ENCODE assay signal across 1 cellular context in the genomic region with DNA sequence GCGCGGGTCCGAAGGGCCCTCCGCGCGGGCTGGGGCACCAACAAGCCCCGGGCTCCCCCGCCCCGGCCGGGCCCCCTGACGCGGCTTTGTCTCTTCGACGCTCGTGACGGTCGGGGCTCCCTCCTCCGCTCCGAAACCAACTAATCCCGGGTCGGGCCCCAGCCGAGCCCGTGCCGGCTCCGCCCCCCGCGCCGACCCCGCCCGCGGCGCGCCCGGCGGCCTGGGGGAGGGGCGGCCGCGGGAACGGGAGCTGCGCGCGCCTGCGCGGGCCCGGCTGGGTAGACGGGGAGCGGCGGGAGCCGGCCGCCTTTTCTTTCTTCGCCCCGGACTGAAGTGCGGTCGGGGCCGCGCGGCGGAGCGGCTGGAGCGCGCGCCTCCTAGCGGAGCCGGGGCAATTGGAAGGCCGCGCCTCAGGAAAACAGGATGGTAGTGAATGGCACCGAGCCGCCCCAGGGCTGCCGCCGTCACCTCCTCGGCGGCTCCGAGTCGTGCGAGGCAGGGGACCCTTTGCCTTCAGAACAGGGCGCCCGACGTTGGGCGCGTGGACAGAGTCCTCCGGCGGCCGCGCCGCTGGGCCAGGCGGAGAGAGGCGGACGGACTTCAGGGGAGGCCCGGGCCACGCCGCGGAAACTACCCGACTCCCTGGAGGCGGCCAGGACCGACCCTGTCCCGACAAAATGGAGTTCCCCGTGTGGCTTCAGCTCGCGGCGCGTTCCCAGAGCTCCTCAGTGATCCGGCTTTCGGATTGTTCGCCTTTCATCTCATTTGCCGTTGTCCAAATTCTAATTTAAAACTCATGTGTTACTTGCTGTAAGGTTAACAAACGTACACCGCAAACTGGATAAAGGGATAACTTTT.
TF ChIP-seq lines count a peak whose summit lies in the region.

A gene with protein sequence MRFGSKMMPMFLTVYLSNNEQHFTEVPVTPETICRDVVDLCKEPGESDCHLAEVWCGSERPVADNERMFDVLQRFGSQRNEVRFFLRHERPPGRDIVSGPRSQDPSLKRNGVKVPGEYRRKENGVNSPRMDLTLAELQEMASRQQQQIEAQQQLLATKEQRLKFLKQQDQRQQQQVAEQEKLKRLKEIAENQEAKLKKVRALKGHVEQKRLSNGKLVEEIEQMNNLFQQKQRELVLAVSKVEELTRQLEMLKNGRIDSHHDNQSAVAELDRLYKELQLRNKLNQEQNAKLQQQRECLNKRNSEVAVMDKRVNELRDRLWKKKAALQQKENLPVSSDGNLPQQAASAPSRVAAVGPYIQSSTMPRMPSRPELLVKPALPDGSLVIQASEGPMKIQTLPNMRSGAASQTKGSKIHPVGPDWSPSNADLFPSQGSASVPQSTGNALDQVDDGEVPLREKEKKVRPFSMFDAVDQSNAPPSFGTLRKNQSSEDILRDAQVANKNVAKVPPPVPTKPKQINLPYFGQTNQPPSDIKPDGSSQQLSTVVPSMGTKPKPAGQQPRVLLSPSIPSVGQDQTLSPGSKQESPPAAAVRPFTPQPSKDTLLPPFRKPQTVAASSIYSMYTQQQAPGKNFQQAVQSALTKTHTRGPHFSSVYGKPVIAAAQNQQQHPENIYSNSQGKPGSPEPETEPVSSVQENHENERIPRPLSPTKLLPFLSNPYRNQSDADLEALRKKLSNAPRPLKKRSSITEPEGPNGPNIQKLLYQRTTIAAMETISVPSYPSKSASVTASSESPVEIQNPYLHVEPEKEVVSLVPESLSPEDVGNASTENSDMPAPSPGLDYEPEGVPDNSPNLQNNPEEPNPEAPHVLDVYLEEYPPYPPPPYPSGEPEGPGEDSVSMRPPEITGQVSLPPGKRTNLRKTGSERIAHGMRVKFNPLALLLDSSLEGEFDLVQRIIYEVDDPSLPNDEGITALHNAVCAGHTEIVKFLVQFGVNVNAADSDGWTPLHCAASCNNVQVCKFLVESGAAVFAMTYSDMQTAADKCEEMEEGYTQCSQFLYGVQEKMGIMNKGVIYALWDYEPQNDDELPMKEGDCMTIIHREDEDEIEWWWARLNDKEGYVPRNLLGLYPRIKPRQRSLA (minus strand): TSS at position 138 of the 858 bp plus-strand sequence. CDS start 267 bp downstream, outside the sequence.

TF ChIP-seq in GM12878, 131 proteins besides CTCF, POLR2A, EP300 and RAD21 (continued from another document):
- TF ChIP-seq CHD2 (IDR thresholded peaks at IDR 0.05; ENCODE audit: borderline replicate concordance, low read depth, low read length) (no peak; the same call in none of the 2 replicates), NR2C2 (IDR thresholded peaks at IDR 0.05; ENCODE audit: borderline replicate concordance, control insufficient read depth, insufficient read length, low read depth) (no peak), SREBF2 (IDR thresholded peaks at IDR 0.05; ENCODE audit: low read length) (no peak), MXI1 (IDR thresholded peaks at IDR 0.05; ENCODE audit: low read depth, low read length) (no peak; the same call in 1 of the 2 replicates), POLR2AphosphoS5 (IDR thresholded peaks at IDR 0.05; ENCODE audit: low read length) (peak; percentile 52; the same call in 1 of the 2 replicates), KDM1A (IDR thresholded peaks at IDR 0.05; ENCODE audit: borderline replicate concordance) (no peak), TCF12 (IDR thresholded peaks at IDR 0.05; ENCODE audit: low read depth, low read length) (0 out of 2 replicates have a peak, but pooled peaks have one; percentile 40), FOXM1 (IDR thresholded peaks at IDR 0.05; ENCODE audit: low read depth, low read length) (no peak), EED (IDR thresholded peaks at IDR 0.05; ENCODE audit: low read depth) (peak; percentile 30; the same call in 1 of the 2 replicates), RBBP5 (conservative IDR thresholded peaks at IDR 0.05) (no peak), TARDBP (IDR thresholded peaks at IDR 0.05; ENCODE audit: borderline replicate concordance) (no peak), JUNB (IDR thresholded peaks at IDR 0.05) (no peak), NBN (IDR thresholded peaks at IDR 0.05) (no peak), IRF4 (IDR thresholded peaks at IDR 0.05; ENCODE audit: low read depth, low read length) (no peak), CEBPB (IDR thresholded peaks at IDR 0.05; ENCODE audit: borderline replicate concordance in 1 of 2, low read depth in 2 of 2, low read length in 2 of 2) (no peak), HDGF (IDR thresholded peaks at IDR 0.05) (no peak), EGR1 (IDR thresholded peaks at IDR 0.05; ENCODE audit: borderline replicate concordance in 1 of 2, low read depth in 2 of 2, low read length in 2 of 2) (no peak), FOS (IDR thresholded peaks at IDR 0.05; ENCODE audit: borderline replicate concordance, extremely low read depth, insufficient read length) (no peak)
- TF ChIP-seq, protein P1, sequence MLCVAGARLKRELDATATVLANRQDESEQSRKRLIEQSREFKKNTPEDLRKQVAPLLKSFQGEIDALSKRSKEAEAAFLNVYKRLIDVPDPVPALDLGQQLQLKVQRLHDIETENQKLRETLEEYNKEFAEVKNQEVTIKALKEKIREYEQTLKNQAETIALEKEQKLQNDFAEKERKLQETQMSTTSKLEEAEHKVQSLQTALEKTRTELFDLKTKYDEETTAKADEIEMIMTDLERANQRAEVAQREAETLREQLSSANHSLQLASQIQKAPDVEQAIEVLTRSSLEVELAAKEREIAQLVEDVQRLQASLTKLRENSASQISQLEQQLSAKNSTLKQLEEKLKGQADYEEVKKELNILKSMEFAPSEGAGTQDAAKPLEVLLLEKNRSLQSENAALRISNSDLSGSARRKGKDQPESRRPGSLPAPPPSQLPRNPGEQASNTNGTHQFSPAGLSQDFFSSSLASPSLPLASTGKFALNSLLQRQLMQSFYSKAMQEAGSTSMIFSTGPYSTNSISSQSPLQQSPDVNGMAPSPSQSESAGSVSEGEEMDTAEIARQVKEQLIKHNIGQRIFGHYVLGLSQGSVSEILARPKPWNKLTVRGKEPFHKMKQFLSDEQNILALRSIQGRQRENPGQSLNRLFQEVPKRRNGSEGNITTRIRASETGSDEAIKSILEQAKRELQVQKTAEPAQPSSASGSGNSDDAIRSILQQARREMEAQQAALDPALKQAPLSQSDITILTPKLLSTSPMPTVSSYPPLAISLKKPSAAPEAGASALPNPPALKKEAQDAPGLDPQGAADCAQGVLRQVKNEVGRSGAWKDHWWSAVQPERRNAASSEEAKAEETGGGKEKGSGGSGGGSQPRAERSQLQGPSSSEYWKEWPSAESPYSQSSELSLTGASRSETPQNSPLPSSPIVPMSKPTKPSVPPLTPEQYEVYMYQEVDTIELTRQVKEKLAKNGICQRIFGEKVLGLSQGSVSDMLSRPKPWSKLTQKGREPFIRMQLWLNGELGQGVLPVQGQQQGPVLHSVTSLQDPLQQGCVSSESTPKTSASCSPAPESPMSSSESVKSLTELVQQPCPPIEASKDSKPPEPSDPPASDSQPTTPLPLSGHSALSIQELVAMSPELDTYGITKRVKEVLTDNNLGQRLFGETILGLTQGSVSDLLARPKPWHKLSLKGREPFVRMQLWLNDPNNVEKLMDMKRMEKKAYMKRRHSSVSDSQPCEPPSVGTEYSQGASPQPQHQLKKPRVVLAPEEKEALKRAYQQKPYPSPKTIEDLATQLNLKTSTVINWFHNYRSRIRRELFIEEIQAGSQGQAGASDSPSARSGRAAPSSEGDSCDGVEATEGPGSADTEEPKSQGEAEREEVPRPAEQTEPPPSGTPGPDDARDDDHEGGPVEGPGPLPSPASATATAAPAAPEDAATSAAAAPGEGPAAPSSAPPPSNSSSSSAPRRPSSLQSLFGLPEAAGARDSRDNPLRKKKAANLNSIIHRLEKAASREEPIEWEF (IDR thresholded peaks at IDR 0.05; ENCODE audit: insufficient replicate concordance, low read depth, low read length) = no peak
- TF ChIP-seq, protein P2, sequence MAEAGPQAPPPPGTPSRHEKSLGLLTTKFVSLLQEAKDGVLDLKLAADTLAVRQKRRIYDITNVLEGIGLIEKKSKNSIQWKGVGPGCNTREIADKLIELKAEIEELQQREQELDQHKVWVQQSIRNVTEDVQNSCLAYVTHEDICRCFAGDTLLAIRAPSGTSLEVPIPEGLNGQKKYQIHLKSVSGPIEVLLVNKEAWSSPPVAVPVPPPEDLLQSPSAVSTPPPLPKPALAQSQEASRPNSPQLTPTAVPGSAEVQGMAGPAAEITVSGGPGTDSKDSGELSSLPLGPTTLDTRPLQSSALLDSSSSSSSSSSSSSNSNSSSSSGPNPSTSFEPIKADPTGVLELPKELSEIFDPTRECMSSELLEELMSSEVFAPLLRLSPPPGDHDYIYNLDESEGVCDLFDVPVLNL (IDR thresholded peaks at IDR 0.05; ENCODE audit: low read depth, low read length) = no peak
- TF ChIP-seq, protein P3, sequence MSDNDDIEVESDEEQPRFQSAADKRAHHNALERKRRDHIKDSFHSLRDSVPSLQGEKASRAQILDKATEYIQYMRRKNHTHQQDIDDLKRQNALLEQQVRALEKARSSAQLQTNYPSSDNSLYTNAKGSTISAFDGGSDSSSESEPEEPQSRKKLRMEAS (IDR thresholded peaks at IDR 0.05; ENCODE audit: low read depth, low read length) = no peak
